1 cellular context compared by ENCODE assay signal in the genomic region with DNA sequence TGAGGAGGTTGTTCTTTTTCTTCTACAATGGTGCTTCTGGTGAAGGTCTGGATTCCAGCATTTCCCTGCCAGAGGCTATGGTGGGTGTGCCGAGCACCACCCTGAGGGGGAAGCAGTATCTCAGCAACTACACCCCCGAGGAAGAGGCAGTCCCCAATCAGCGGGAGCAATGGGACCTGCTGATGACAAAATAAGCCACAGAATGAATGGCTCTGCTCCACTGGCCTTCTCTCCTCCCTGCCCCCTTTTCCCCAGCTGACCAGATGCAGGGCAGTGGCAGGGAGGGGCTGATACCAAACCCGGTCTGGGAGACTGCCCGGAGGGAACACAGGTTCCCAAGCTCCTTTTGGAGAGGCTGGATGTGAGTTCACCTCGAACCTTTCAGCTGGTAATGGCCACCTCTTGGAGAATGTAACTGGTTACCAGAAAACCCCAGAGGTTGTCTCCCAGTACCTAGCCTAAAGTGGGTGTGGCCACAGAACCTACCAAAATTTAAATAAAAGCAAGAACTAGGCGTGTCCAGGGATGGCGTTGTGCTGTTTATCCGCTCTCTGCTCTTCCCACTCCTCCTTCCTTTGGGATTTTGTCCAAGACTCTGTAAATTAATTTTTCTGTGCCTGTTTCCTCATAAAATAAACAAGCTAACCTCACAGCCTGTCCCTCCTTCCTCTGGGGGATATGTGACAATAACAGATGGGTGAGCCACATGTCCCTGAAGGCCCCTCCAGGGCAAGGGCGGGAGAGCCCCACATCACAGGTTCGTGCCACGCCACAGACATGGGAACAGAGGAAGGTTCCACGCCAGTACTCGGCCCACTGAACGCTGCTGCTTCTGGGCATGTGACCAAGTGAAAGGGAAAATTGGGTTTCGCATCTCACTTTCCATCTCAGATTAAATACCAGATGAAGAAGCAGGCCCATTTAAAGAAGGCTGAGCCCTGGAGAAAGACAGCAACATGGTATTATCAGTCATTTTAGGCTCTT.
A peak's percentile ranks its signal among the peaks of the same experiment; 100 is the strongest.
TF ChIP-seq lines count a peak whose summit lies in the region.

No MANE protein-coding gene starts in this region.

TF ChIP-seq in GM12878, 131 proteins besides CTCF, POLR2A, EP300 and RAD21 (continues in another document):
- no peak for TF ChIP-seq RCOR1 (conservative IDR thresholded peaks at IDR 0.05; ENCODE audit: low read depth, low read length)
- TF ChIP-seq, protein P1, sequence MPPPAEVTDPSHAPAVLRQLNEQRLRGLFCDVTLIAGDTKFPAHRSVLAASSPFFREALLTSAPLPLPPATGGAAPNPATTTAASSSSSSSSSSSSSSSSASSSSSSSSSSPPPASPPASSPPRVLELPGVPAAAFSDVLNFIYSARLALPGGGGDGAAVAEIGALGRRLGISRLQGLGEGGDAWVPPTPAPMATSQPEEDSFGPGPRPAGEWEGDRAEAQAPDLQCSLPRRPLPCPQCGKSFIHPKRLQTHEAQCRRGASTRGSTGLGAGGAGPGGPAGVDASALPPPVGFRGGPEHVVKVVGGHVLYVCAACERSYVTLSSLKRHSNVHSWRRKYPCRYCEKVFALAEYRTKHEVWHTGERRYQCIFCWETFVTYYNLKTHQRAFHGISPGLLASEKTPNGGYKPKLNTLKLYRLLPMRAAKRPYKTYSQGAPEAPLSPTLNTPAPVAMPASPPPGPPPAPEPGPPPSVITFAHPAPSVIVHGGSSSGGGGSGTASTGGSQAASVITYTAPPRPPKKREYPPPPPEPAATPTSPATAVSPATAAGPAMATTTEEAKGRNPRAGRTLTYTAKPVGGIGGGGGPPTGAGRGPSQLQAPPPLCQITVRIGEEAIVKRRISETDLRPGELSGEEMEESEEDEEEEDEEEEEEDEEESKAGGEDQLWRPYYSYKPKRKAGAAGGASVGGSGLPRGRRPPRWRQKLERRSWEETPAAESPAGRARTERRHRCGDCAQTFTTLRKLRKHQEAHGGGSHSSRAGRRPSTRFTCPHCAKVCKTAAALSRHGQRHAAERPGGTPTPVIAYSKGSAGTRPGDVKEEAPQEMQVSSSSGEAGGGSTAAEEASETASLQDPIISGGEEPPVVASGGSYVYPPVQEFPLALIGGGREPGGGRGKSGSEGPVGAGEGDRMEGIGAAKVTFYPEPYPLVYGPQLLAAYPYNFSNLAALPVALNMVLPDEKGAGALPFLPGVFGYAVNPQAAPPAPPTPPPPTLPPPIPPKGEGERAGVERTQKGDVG (CRISPR knock-in tag; IDR thresholded peaks at IDR 0.05), result no peak
- TF ChIP-seq, protein P2, sequence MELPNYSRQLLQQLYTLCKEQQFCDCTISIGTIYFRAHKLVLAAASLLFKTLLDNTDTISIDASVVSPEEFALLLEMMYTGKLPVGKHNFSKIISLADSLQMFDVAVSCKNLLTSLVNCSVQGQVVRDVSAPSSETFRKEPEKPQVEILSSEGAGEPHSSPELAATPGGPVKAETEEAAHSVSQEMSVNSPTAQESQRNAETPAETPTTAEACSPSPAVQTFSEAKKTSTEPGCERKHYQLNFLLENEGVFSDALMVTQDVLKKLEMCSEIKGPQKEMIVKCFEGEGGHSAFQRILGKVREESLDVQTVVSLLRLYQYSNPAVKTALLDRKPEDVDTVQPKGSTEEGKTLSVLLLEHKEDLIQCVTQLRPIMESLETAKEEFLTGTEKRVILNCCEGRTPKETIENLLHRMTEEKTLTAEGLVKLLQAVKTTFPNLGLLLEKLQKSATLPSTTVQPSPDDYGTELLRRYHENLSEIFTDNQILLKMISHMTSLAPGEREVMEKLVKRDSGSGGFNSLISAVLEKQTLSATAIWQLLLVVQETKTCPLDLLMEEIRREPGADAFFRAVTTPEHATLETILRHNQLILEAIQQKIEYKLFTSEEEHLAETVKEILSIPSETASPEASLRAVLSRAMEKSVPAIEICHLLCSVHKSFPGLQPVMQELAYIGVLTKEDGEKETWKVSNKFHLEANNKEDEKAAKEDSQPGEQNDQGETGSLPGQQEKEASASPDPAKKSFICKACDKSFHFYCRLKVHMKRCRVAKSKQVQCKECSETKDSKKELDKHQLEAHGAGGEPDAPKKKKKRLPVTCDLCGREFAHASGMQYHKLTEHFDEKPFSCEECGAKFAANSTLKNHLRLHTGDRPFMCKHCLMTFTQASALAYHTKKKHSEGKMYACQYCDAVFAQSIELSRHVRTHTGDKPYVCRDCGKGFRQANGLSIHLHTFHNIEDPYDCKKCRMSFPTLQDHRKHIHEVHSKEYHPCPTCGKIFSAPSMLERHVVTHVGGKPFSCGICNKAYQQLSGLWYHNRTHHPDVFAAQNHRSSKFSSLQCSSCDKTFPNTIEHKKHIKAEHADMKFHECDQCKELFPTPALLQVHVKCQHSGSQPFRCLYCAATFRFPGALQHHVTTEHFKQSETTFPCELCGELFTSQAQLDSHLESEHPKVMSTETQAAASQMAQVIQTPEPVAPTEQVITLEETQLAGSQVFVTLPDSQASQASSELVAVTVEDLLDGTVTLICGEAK (IDR thresholded peaks at IDR 0.05; ENCODE audit: borderline replicate concordance), result peak; percentile 18; the same call in 1 of the 2 replicates
- TF ChIP-seq, protein P3, sequence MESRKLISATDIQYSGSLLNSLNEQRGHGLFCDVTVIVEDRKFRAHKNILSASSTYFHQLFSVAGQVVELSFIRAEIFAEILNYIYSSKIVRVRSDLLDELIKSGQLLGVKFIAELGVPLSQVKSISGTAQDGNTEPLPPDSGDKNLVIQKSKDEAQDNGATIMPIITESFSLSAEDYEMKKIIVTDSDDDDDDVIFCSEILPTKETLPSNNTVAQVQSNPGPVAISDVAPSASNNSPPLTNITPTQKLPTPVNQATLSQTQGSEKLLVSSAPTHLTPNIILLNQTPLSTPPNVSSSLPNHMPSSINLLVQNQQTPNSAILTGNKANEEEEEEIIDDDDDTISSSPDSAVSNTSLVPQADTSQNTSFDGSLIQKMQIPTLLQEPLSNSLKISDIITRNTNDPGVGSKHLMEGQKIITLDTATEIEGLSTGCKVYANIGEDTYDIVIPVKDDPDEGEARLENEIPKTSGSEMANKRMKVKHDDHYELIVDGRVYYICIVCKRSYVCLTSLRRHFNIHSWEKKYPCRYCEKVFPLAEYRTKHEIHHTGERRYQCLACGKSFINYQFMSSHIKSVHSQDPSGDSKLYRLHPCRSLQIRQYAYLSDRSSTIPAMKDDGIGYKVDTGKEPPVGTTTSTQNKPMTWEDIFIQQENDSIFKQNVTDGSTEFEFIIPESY (IDR thresholded peaks at IDR 0.05), result no peak
- peak; percentile 78 for TF ChIP-seq NR2F1 (conservative IDR thresholded peaks at IDR 0.05)
- TF ChIP-seq ZNF687 (IDR thresholded peaks at IDR 0.05), result peak; percentile 77
- 0 out of 2 replicates have a peak, but pooled peaks have one; percentile 64 for TF ChIP-seq ATF7 (IDR thresholded peaks at IDR 0.05; ENCODE audit: low read depth)
- TF ChIP-seq, protein P4, sequence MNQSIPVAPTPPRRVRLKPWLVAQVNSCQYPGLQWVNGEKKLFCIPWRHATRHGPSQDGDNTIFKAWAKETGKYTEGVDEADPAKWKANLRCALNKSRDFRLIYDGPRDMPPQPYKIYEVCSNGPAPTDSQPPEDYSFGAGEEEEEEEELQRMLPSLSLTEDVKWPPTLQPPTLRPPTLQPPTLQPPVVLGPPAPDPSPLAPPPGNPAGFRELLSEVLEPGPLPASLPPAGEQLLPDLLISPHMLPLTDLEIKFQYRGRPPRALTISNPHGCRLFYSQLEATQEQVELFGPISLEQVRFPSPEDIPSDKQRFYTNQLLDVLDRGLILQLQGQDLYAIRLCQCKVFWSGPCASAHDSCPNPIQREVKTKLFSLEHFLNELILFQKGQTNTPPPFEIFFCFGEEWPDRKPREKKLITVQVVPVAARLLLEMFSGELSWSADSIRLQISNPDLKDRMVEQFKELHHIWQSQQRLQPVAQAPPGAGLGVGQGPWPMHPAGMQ (IDR thresholded peaks at IDR 0.05; ENCODE audit: borderline replicate concordance), result no peak
- peak; percentile 49; the same call in 1 of the 2 replicates for TF ChIP-seq BCL11A (IDR thresholded peaks at IDR 0.05; ENCODE audit: low read depth, low read length)
- no peak for TF ChIP-seq FOS (IDR thresholded peaks at IDR 0.05; ENCODE audit: borderline replicate concordance, extremely low read depth, insufficient read length)
- TF ChIP-seq MEF2B (IDR thresholded peaks at IDR 0.05; ENCODE audit: partially characterized antibody, poor library complexity, severe bottlenecking), result peak; percentile 97
- no peak for TF ChIP-seq BRCA1 (IDR thresholded peaks at IDR 0.05; ENCODE audit: low read depth, low read length)
- TF ChIP-seq ZNF592 (IDR thresholded peaks at IDR 0.05), result no peak
- peak in 1 of 2 experiments; percentile 50; a peak in 1 of 4 replicates for TF ChIP-seq ETV6 (conservative IDR thresholded peaks at IDR 0.05 in 1 of 2, IDR thresholded peaks at IDR 0.05 in 1 of 2; ENCODE audit: borderline replicate concordance in 1 of 2, low read depth in 1 of 2)
- no peak for TF ChIP-seq JUND (IDR thresholded peaks at IDR 0.05; ENCODE audit: low read depth, low read length)
- TF ChIP-seq ELK1 (IDR thresholded peaks at IDR 0.05; ENCODE audit: low read depth, low read length), result no peak
- TF ChIP-seq TCF12 (IDR thresholded peaks at IDR 0.05; ENCODE audit: low read depth, low read length), result peak; percentile 60; the same call in 1 of the 2 replicates
- no peak for TF ChIP-seq NFYA (IDR thresholded peaks at IDR 0.05; ENCODE audit: borderline replicate concordance, low read depth, low read length)
- TF ChIP-seq ASH2L (IDR thresholded peaks at IDR 0.05; ENCODE audit: borderline replicate concordance, low read depth), result no peak
- TF ChIP-seq ZSCAN29 (IDR thresholded peaks at IDR 0.05), result no peak
- TF ChIP-seq RAD51 (IDR thresholded peaks at IDR 0.05), result peak; percentile 96
- no peak for TF ChIP-seq YBX1 (IDR thresholded peaks at IDR 0.05)
- TF ChIP-seq, protein P5, sequence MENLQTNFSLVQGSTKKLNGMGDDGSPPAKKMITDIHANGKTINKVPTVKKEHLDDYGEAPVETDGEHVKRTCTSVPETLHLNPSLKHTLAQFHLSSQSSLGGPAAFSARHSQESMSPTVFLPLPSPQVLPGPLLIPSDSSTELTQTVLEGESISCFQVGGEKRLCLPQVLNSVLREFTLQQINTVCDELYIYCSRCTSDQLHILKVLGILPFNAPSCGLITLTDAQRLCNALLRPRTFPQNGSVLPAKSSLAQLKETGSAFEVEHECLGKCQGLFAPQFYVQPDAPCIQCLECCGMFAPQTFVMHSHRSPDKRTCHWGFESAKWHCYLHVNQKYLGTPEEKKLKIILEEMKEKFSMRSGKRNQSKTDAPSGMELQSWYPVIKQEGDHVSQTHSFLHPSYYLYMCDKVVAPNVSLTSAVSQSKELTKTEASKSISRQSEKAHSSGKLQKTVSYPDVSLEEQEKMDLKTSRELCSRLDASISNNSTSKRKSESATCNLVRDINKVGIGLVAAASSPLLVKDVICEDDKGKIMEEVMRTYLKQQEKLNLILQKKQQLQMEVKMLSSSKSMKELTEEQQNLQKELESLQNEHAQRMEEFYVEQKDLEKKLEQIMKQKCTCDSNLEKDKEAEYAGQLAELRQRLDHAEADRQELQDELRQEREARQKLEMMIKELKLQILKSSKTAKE (IDR thresholded peaks at IDR 0.05; ENCODE audit: low read depth, poor library complexity, severe bottlenecking), result peak; percentile 92
- no peak for TF ChIP-seq CHD4 (IDR thresholded peaks at IDR 0.05)
